9 cellular contexts compared by ENCODE assay signal in the genomic region with DNA sequence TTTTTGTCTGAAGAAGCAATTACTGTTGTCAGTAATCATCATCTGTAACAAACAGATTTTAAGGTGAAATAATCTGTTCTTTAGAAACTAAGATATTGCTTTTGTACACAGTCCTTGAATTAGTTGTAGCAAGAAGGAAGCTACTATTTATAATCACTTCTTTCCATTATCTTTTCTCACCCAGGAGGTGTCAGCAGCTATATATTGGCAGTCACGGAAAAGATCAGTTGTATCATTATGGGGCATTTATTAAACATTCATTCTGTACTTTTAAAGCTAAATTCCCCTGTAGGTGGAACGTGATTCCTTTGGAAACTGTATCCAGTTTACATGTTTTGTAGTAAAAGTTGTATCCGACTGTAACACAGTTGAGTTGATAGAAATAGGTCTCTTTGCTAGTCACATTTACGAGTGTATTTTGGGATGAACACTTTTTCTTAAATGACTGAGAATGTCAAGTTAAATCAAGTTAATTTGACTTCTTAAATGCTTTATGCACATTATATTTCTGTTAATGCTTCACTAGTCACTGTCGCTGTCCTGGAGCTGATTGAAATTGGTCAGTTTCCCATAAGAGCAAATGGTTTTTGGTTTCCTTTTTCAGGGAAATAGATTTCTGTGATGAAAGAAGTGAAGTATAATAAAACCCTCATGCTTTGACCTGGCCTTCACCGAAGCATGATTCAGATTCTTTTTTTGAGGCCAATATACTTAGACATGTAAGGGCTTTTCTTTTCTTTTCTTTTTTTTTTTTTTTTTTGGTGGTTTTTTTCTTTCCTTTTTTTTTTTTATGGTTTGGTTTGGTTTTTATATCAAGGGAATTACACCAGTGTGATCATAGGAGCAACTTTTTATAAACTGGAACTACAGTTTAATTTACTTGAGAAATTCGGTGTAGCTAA. TPM values are rescaled to one million over a fixed set of nuclear protein-coding genes. Genes with fewer than 3 reads are reported as not detected.
A peak's percentile ranks its signal among the peaks of the same experiment; 100 is the strongest.
DNase-seq lines count a peak whose midpoint lies in the region; ATAC-seq, FAIRE-seq and TF ChIP-seq lines count a peak whose summit lies in the region.
"Had no signal": no experiment of that assay in that cellular context is flagged by ENCODE, and none has a peak within 500 bp of the region (broad histone marks: within the 10 kb centered on the region; RNA-seq: fewer than 3 reads in every experiment).

No MANE protein-coding gene starts in this region.

- no peaks in the 10 kb centered on the region for H3K27me3 Mint-ChIP-seq in mesothelial cell of epicardium (ENCODE audit: low read depth)

- H3K4me1 ChIP-seq in heart left ventricle (peaks cover 13 to 78% (median 47%) of the 10 kb centered on the region in 12 donors), uterus (peaks cover 7 to 8% of the 10 kb centered on the region in 2 donors)

- peak in 1 of 12 donors; percentile 10 for TF ChIP-seq CTCF in heart left ventricle (IDR thresholded peaks at IDR 0.05)
- TF ChIP-seq CTCF in bronchial epithelial cell (IDR thresholded peaks at IDR 0.05; ENCODE audit: insufficient read depth, low read length, severe bottlenecking): no peak
- no peak for TF ChIP-seq CTCF in mesothelial cell of epicardium (IDR thresholded peaks at IDR 0.05; ENCODE audit: unreplicated experiment)
- TF ChIP-seq CTCF in uterus (IDR thresholded peaks at IDR 0.05): no peak

- no peak overlapping the region for H3K4me3 Mint-ChIP-seq in mesothelial cell of epicardium

- H3K36me3 ChIP-seq in heart left ventricle (peaks cover 0 to 7% (median 0%) of the 10 kb centered on the region in 9 donors), bronchial epithelial cell (ENCODE audit: control insufficient read depth, insufficient read depth, low read length) (no peaks in the 10 kb centered on the region), uterus (no peaks in the 10 kb centered on the region)

- H3K9me3 Mint-ChIP-seq in mesothelial cell of epicardium: no peaks in the 10 kb centered on the region

- no peak for FAIRE-seq in bronchial epithelial cell (lab: Jason Lieb, UNC)
- FAIRE-seq: colon had no signal

- intact Hi-C loops in heart left ventricle (cut with DNase I): loop anchor here (2.0 to 10.0 kb wide), 23 partner anchors 125 to 1508 kb away; a partner anchor contains a TSS
- intact Hi-C loops in left cardiac atrium (cut with DNase I): loop anchor here (5.0 to 10.0 kb wide), 7 partner anchors 125 to 1505 kb away; no protein-coding TSS in a partner anchor
- intact Hi-C loops in uterus (cut with DNase I; ENCODE audit: low total_unique reads): no loop called here

- WGBS in heart left ventricle, 4 donors: 5 to 13% (median 7%) methylated on average over 7 of the region's 7 CpGs

- ATAC-seq in heart left ventricle (no peak), left cardiac atrium (no peak), GM18517 (IDR thresholded peaks at IDR 0.05; ENCODE audit: unreplicated experiment) (no peak)

- H3K27me3 ChIP-seq in heart left ventricle: no peaks in the 10 kb centered on the region
- H3K27me3 ChIP-seq in bronchial epithelial cell (ENCODE audit: control insufficient read depth, insufficient read depth, low read length): no peaks in the 10 kb centered on the region
- H3K27me3 ChIP-seq in uterus: no peaks in the 10 kb centered on the region

- DNase-seq in heart left ventricle: no peak
- DNase-seq in left cardiac atrium: no peak
- peak; percentile 33 for DNase-seq in bronchial epithelial cell (ENCODE audit: low read depth)
- DNase-seq in mesothelial cell of epicardium (ENCODE audit: low spot score in 2 of 2, unreplicated experiment in 2 of 2): no peak
- no peak for DNase-seq in uterus
- no peak for DNase-seq in NCI-H1105 treated with DMSO at 0.1 percent for 48 hours (lab: John Stamatoyannopoulos, UW)
- DNase-seq in GF-D8 (lab: John Stamatoyannopoulos, UW): no peak

- peak overlapping the region; percentile 20 for H3K27ac Mint-ChIP-seq in mesothelial cell of epicardium

- H3K9me3 ChIP-seq in heart left ventricle (no peaks in the 10 kb centered on the region), uterus (no peaks in the 10 kb centered on the region)

- H3K4me1 Mint-ChIP-seq in mesothelial cell of epicardium: peaks cover 38% of the 10 kb centered on the region

- H3K4me3 ChIP-seq in heart left ventricle (peak overlapping the region; percentile 1 to 95 (median 83)), bronchial epithelial cell (ENCODE audit: low read depth, low read length) (peak overlapping the region; percentile 12), uterus (peak overlapping the region in 1 of 2 donors; percentile 14)

- TF ChIP-seq POLR2A in heart left ventricle (IDR thresholded peaks at IDR 0.05) (no peak), uterus (IDR thresholded peaks at IDR 0.05) (no peak)

- H3K27ac ChIP-seq in heart left ventricle (peak overlapping the region; percentile 81 to 100 (median 98)), uterus (peak overlapping the region; percentile 45 to 100)

- no peaks in the 10 kb centered on the region for H3K36me3 Mint-ChIP-seq in mesothelial cell of epicardium

RNA-seq across cellular contexts. Expression of a gene that starts 5.1 kb away (rescaled TPM):
- total RNA-seq in heart left ventricle: 100 to 1,000 TPM; 367 to 607 (median 489) TPM
- polyA plus RNA-seq in heart left ventricle: 100 to 1,000 TPM in 1 of 2 donors, 10 to 100 TPM in 1; 80.2 to 250 TPM
- total RNA-seq in left cardiac atrium: 100 to 1,000 TPM; 317 to 351 TPM
- 51.1 and 67.2 TPM in 2 replicates for total RNA-seq in bronchial epithelial cell
- 129 to 138 TPM (median 133 TPM) in 3 replicates for total RNA-seq in mesothelial cell of epicardium
- 100 to 1,000 TPM in 3 of 4 donors, 10 to 100 TPM in 1; 93.5 to 213 (median 164) TPM for total RNA-seq in uterus
